22 cellular contexts compared by ENCODE assay signal in genomic region chr11:65596520-65596919, GRCh38. TPM values are rescaled to one million over a fixed set of nuclear protein-coding genes. Genes with fewer than 3 reads are reported as not detected.
"Had no signal": no experiment of that assay in that cellular context is flagged by ENCODE, and none has a peak within 500 bp of the region (broad histone marks: within the 10 kb centered on the region; RNA-seq: fewer than 3 reads in every experiment).

No MANE protein-coding gene starts in this region.

- ATAC-seq: gastrocnemius medialis; heart right ventricle; mucosa of descending colon; naive thymus-derived CD8-positive, alpha-beta T cell; stimulated activated naive CD8-positive, alpha-beta T cell treated with anti-CD3 and anti-CD28 coated beads, Interleukin-15, Interleukin-2, amounts not matched to agents 100 U/mL and 50 U/mL, for 24 hours had no signal

- DNase-seq: effector memory CD4-positive, alpha-beta T cell; gastrocnemius medialis; heart right ventricle; hypothalamus; kidney glomerular epithelial cell; mucosa of descending colon; naive thymus-derived CD8-positive, alpha-beta T cell; posterior cingulate gyrus; small intestine; stimulated activated CD4-positive, alpha-beta T cell treated with anti-CD3 and anti-CD28 coated beads, Interleukin-12 subunit alpha, Interleukin-12 subunit beta, amount 100 ng/mL, for 4 hours; stimulated activated naive CD8-positive, alpha-beta T cell treated with anti-CD3 and anti-CD28 coated beads, Interleukin-15, Interleukin-2, amounts not matched to agents 100 U/mL and 50 U/mL, for 24 hours; thyroid gland had no signal

- H3K4me3 Mint-ChIP-seq: type B pancreatic cell had no signal

- H3K27ac ChIP-seq: coronary artery, epithelial cell of prostate, suprapubic skin, thyroid gland had no signal

- FAIRE-seq: endometrium, islet of Langerhans, small intestine, urothelium cell line had no signal

- H3K27me3 ChIP-seq: esophagus muscularis mucosa, gastrocnemius medialis, heart right ventricle, suprapubic skin, thyroid gland had no signal

- H3K27me3 Mint-ChIP-seq: naive thymus-derived CD8-positive, alpha-beta T cell had no signal

- H3K27ac Mint-ChIP-seq: type B pancreatic cell had no signal

- H3K9me3 ChIP-seq: esophagus muscularis mucosa, gastrocnemius medialis, heart right ventricle, mucosa of descending colon, suprapubic skin, thyroid gland had no signal

- H3K9me3 Mint-ChIP-seq: naive thymus-derived CD8-positive, alpha-beta T cell; type B pancreatic cell had no signal

- H3K4me3 ChIP-seq: coronary artery, esophagus muscularis mucosa, gastrocnemius medialis, heart right ventricle, mucosa of descending colon, suprapubic skin, thyroid gland had no signal

RNA-seq across cellular contexts. Expression of gene KCNK7, which starts 0.9 kb away (rescaled TPM):
- total RNA-seq: fibroblast of villous mesenchyme, osteocyte had no signal
